In genomic region chr12:108964391-108965166, GRCh38 we compare ENCODE assay signal across 30 cellular contexts. TPM values are rescaled to one million over a fixed set of nuclear protein-coding genes. Genes with fewer than 3 reads are reported as not detected.
"Had no signal": no experiment of that assay in that cellular context is flagged by ENCODE, and none has a peak within 500 bp of the region (broad histone marks: within the 10 kb centered on the region; RNA-seq: fewer than 3 reads in every experiment).

No MANE protein-coding gene starts in this region.

- H3K4me3 ChIP-seq: adrenal gland, SK-N-MC had no signal

- H3K9me3 Mint-ChIP-seq: activated B cell treated with CpG ODN at 0.5 μM for 24 hours; activated CD8-positive, alpha-beta T cell treated with anti-CD3 and anti-CD28 coated beads for 36 hours; activated naive CD8-positive, alpha-beta T cell treated with anti-CD3 and anti-CD28 coated beads, Interleukin-2, amount 10 ng/mL, durations not matched to agents 7 days and 5 days; activated T-cell treated with anti-CD3 and anti-CD28 coated beads, Interleukin-2, amount 50 U/mL, for 72 hours; activated T-helper 2 cell treated with anti-CD3 and anti-CD28 coated beads, Interferon-gamma antibody, Interleukin-2, Interleukin-4, amounts not matched to agents 10 μg/mL and 5 μg/mL and 100 μg/mL, durations not matched to agents 14 hours and 24 hours and 36 hours; T-cell had no signal

- FAIRE-seq: TTC549 had no signal

- H3K9me3 ChIP-seq: adrenal gland had no signal

- ATAC-seq: activated CD8-positive, alpha-beta T cell treated with anti-CD3 and anti-CD28 coated beads for 36 hours; activated T-cell treated with anti-CD3 and anti-CD28 coated beads, Interleukin-2, amount 50 U/mL, for 72 hours; Panc1; Right ventricle myocardium inferior; T-cell had no signal

- H3K36me3 ChIP-seq: adrenal gland had no signal

- H3K27ac Mint-ChIP-seq: activated B cell treated with CpG ODN at 0.5 μM for 24 hours; activated CD8-positive, alpha-beta T cell treated with anti-CD3 and anti-CD28 coated beads for 36 hours; activated naive CD8-positive, alpha-beta T cell treated with anti-CD3 and anti-CD28 coated beads, Interleukin-2, amount 10 ng/mL, durations not matched to agents 7 days and 5 days; activated T-cell treated with anti-CD3 and anti-CD28 coated beads, Interleukin-2, amount 50 U/mL, for 72 hours; activated T-helper 2 cell treated with anti-CD3 and anti-CD28 coated beads, Interferon-gamma antibody, Interleukin-2, Interleukin-4, amounts not matched to agents 10 μg/mL and 5 μg/mL and 100 μg/mL, durations not matched to agents 14 hours and 24 hours and 36 hours; T-cell had no signal

- H3K27me3 Mint-ChIP-seq: activated CD8-positive, alpha-beta T cell treated with anti-CD3 and anti-CD28 coated beads for 36 hours had no signal

- H3K4me3 Mint-ChIP-seq: activated B cell treated with CpG ODN at 0.5 μM for 24 hours; activated CD8-positive, alpha-beta T cell treated with anti-CD3 and anti-CD28 coated beads for 36 hours; activated naive CD8-positive, alpha-beta T cell treated with anti-CD3 and anti-CD28 coated beads, Interleukin-2, amount 10 ng/mL, durations not matched to agents 7 days and 5 days; activated T-cell treated with anti-CD3 and anti-CD28 coated beads, Interleukin-2, amount 50 U/mL, for 72 hours; T-cell had no signal

- H3K27me3 ChIP-seq: adrenal gland had no signal

- H3K36me3 Mint-ChIP-seq: activated naive CD8-positive, alpha-beta T cell treated with anti-CD3 and anti-CD28 coated beads, Interleukin-2, amount 10 ng/mL, durations not matched to agents 7 days and 5 days; T-cell had no signal

- H3K4me1 ChIP-seq: adrenal gland had no signal

- H3K4me2 ChIP-seq: KMS-11 had no signal

- DNase-seq: activated B cell treated with CpG ODN at 0.5 μM for 24 hours; activated CD4-positive, alpha-beta T cell treated with anti-CD3 and anti-CD28 coated beads for 1 hour; activated CD4-positive, alpha-beta T cell treated with anti-CD3 and anti-CD28 coated beads, Interleukin-2, amount 50 U/mL, for 1 hour; activated CD8-positive, alpha-beta memory T cell treated with anti-CD3 and anti-CD28 coated beads, Interleukin-2, amount 50 U/mL, for 4 hours; activated CD8-positive, alpha-beta T cell treated with anti-CD3 and anti-CD28 coated beads for 36 hours; activated gamma-delta T cell treated with Interleukin-2 at 50 U/mL for 16 hours; activated naive CD4-positive, alpha-beta T cell treated with anti-CD3 and anti-CD28 coated beads, Interleukin-2, amount 50 U/mL, for 16 hours; activated naive CD8-positive, alpha-beta T cell treated with anti-CD3 and anti-CD28 coated beads, Interleukin-2, amount 10 ng/mL, durations not matched to agents 7 days and 5 days; activated T-cell treated with anti-CD3 and anti-CD28 coated beads, Interleukin-2, amount 50 U/mL, for 72 hours; adrenal gland; anterior cingulate cortex; cerebellar nuclear complex; NCI-H1092; NCI-H1417; NCI-H1930; NCI-H345; NCI-H510A; NK-92 treated with Interleukin-12 subunit alpha and Interleukin-12 subunit beta, amount 100 ng/mL, for 24 hours; OCI-M1; RPMI8226; T-cell; T-helper 2 cell; T1000 had no signal

- H3K27ac ChIP-seq: adrenal gland, KMS-11, SK-N-MC had no signal

- H3K9ac ChIP-seq: KMS-11 had no signal

- H3K4me1 Mint-ChIP-seq: activated B cell treated with CpG ODN at 0.5 μM for 24 hours; activated naive CD8-positive, alpha-beta T cell treated with anti-CD3 and anti-CD28 coated beads, Interleukin-2, amount 10 ng/mL, durations not matched to agents 7 days and 5 days; T-cell had no signal

RNA-seq across cellular contexts. Expression of gene SVOP, which starts 56.3 kb away (rescaled TPM):
- total RNA-seq: activated B cell treated with CpG ODN at 0.5 μM for 24 hours; activated CD8-positive, alpha-beta T cell treated with anti-CD3 and anti-CD28 coated beads for 36 hours; activated naive CD8-positive, alpha-beta T cell treated with anti-CD3 and anti-CD28 coated beads, Interleukin-2, amount 10 ng/mL, durations not matched to agents 7 days and 5 days; activated T-cell treated with anti-CD3 and anti-CD28 coated beads, Interleukin-2, amount 50 U/mL, for 72 hours; activated T-helper 2 cell treated with anti-CD3 and anti-CD28 coated beads, Interferon-gamma antibody, Interleukin-2, Interleukin-4, amounts not matched to agents 10 μg/mL and 5 μg/mL and 100 μg/mL, durations not matched to agents 14 hours and 24 hours and 36 hours; MCF 10A; T-cell had no signal
